8 cellular contexts compared by ENCODE assay signal in genomic region chr11:117817213-117818035, GRCh38. TPM values are rescaled to one million over a fixed set of nuclear protein-coding genes. Genes with fewer than 3 reads are reported as not detected.
DNase-seq lines count a peak whose midpoint lies in the region; ATAC-seq and TF ChIP-seq lines count a peak whose summit lies in the region.

No MANE protein-coding gene starts in this region.

- peak overlapping the region; percentile 16 for H3K4me3 Mint-ChIP-seq in chondrocyte (ENCODE audit: unreplicated experiment)

- peaks cover 2% of the 10 kb centered on the region for H3K27me3 Mint-ChIP-seq in chondrocyte (ENCODE audit: low read depth)

- peak; percentile 100 for TF ChIP-seq CTCF in HFF-Myc (IDR thresholded peaks at IDR 0.05; ENCODE audit: low read depth, low read length, missing control alignments)
- peak; percentile 96 for TF ChIP-seq CTCF in chondrocyte (IDR thresholded peaks at IDR 0.05)

- peaks cover 14% of the 10 kb centered on the region for H3K4me1 Mint-ChIP-seq in chondrocyte (ENCODE audit: low read depth)

- DNase-seq in DMS53 (lab: John Stamatoyannopoulos, UW) = peak; percentile 89
- peak; percentile 62 for DNase-seq in HFF-Myc (ENCODE audit: extremely low read depth, low read depth)
- DNase-seq in NCI-H226 = peak; percentile 71
- DNase-seq in activated CD4-positive, CD25-positive, alpha-beta regulatory T cell treated with anti-CD3 and anti-CD28 coated beads, Interleukin-2, amount 50 U/mL, for 72 hours = peak; percentile 92
- peak; percentile 74 for DNase-seq in chondrocyte (ENCODE audit: low spot score)
- peak; percentile 95 for DNase-seq in kidney tubule cell (ENCODE audit: low spot score)
- peak; percentile 92 to 95 for DNase-seq in stimulated activated CD4-positive, alpha-beta T cell treated with anti-CD3 and anti-CD28 coated beads, Interleukin-2, amount 100 ng/mL, for 24 hours

- H3K36me3 Mint-ChIP-seq in chondrocyte (ENCODE audit: low read depth) = no peaks in the 10 kb centered on the region

- no peak for ATAC-seq in HG02588 (IDR thresholded peaks at IDR 0.05; ENCODE audit: unreplicated experiment)

- H3K4me3 ChIP-seq in HFF-Myc (replicated peaks; ENCODE audit: low read depth, low read length) = no peak overlapping the region

- H3K27ac Mint-ChIP-seq in chondrocyte (ENCODE audit: unreplicated experiment) = no peak overlapping the region

- no peaks in the 10 kb centered on the region for H3K9me3 Mint-ChIP-seq in chondrocyte (ENCODE audit: low read depth)

RNA-seq across cellular contexts. Expression of gene FXYD2, which starts 7.1 kb away (rescaled TPM):
- total RNA-seq in chondrocyte = not detected in 3 replicates

RNA-seq across cellular contexts. Expression of gene DSCAML1, which starts 20.4 kb away (rescaled TPM):
- not detected in 3 replicates for total RNA-seq in chondrocyte

RNA-seq across cellular contexts. Expression of gene FXYD6, which starts 59.0 kb away (rescaled TPM):
- 0.53 to 3.0 TPM (median 2.8 TPM) in 3 replicates for total RNA-seq in chondrocyte
